1 cellular context compared by ENCODE assay signal in the genomic region with DNA sequence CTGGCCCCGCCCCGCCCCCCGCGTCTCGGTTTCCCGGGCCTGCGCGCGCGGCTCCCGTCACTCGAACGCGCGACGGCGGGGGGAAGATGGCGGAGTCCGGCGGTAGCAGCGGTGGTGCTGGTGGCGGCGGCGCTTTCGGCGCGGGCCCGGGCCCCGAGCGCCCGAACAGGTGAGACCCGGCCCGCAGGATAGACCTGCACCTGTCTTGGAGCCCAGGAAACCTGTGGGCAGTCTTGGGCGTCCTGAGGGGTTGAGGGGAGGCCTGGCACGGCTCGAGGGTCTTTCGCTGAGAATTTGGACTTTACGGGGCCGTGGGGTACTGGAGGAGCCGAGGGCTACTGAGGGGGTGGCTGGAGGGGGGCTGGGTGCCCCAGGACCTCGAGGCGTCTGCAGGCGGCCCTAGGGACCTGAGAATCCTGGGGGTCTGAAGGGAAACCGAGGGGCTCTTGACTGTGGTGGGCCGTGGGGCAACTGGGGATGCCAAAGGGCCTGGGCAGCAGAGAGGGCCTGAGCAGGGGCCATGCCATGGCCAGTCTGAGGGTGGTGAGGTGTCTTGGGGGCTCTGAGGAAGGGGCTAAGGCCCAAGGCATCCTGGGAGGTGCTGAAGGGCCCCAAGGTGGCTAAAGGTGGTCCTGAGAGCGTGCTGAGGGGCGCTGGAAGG.
A peak's percentile ranks its signal among the peaks of the same experiment; 100 is the strongest.
TF ChIP-seq lines count a peak whose summit lies in the region.

Gene KLHL26, plus strand, starts transcription at position 60 of the 661 bp plus-strand sequence. Its CDS starts 27 bp downstream, at position 87.

TF ChIP-seq in HepG2, 621 proteins besides CTCF, POLR2A, EP300 and RAD21 (continued from another document and continues in another):
- TF ChIP-seq BRF2 (CRISPR knock-in tag; IDR thresholded peaks at IDR 0.05) (no peak), ZEB1 (IDR thresholded peaks at IDR 0.05; ENCODE audit: insufficient replicate concordance, low read depth) (no peak), DR1 (CRISPR knock-in tag; IDR thresholded peaks at IDR 0.05) (no peak), NKX3-1 (CRISPR knock-in tag; IDR thresholded peaks at IDR 0.05) (no peak), PITX1 (CRISPR knock-in tag; IDR thresholded peaks at IDR 0.05) (no peak), ZNF563 (CRISPR knock-in tag; IDR thresholded peaks at IDR 0.05) (0 out of 2 replicates have a peak, but pooled peaks have one; percentile 52), SYNCRIP (IDR thresholded peaks at IDR 0.05; ENCODE audit: insufficient read depth, low read depth, low read length) (no peak), TBL1XR1 (IDR thresholded peaks at IDR 0.05; ENCODE audit: borderline replicate concordance, low read length, partially characterized antibody) (no peak), SIN3A (IDR thresholded peaks at IDR 0.05; ENCODE audit: borderline replicate concordance, low read depth, low read length) (no peak), TFDP1 (CRISPR knock-in tag; IDR thresholded peaks at IDR 0.05; ENCODE audit: borderline replicate concordance) (peak; percentile 49; the same call in 1 of the 2 replicates), ZNF746 (CRISPR knock-in tag; IDR thresholded peaks at IDR 0.05) (no peak), FOSL2 (CRISPR knock-in tag; IDR thresholded peaks at IDR 0.05) (no peak), NR1H2 (CRISPR knock-in tag; IDR thresholded peaks at IDR 0.05; ENCODE audit: borderline replicate concordance, low read depth) (no peak), HNRNPLL (IDR thresholded peaks at IDR 0.05; ENCODE audit: low read depth, low read length, poor library complexity, severe bottlenecking) (peak; percentile 6), TFDP2 (CRISPR knock-in tag; IDR thresholded peaks at IDR 0.05) (peak; percentile 49; the same call in 1 of the 2 replicates), SP1 (IDR thresholded peaks at IDR 0.05) (no peak), SP1 (CRISPR knock-in tag; IDR thresholded peaks at IDR 0.05) (peak; percentile 5; the same call in 1 of the 2 replicates), ZFP36 (IDR thresholded peaks at IDR 0.05; ENCODE audit: borderline replicate concordance, low read depth, low read length, partially characterized antibody) (no peak), ZNF773 (CRISPR knock-in tag; IDR thresholded peaks at IDR 0.05; ENCODE audit: borderline replicate concordance) (no peak), ZFX (CRISPR knock-in tag; IDR thresholded peaks at IDR 0.05; ENCODE audit: low read depth) (peak; percentile 73), ZNF572 (CRISPR knock-in tag; IDR thresholded peaks at IDR 0.05) (0 out of 2 replicates have a peak, but pooled peaks have one; percentile 23), ATF6 (CRISPR knock-in tag; conservative IDR thresholded peaks at IDR 0.05) (no peak), ZNF749 (CRISPR knock-in tag; IDR thresholded peaks at IDR 0.05; ENCODE audit: borderline replicate concordance) (0 out of 2 replicates have a peak, but pooled peaks have one; percentile 38), PAX8 (CRISPR knock-in tag; IDR thresholded peaks at IDR 0.05; ENCODE audit: borderline replicate concordance) (no peak), ZFP36L2 (CRISPR knock-in tag; IDR thresholded peaks at IDR 0.05) (no peak), ZBTB39 (CRISPR knock-in tag; IDR thresholded peaks at IDR 0.05) (no peak), RBFOX2 (IDR thresholded peaks at IDR 0.05; ENCODE audit: low read depth, low read length) (peak; percentile 74), REPIN1 (CRISPR knock-in tag; IDR thresholded peaks at IDR 0.05; ENCODE audit: borderline replicate concordance, low read depth) (0 out of 2 replicates have a peak, but pooled peaks have one; percentile 26), HNRNPL (IDR thresholded peaks at IDR 0.05; ENCODE audit: low read depth, low read length) (no peak), IRX3 (CRISPR knock-in tag; IDR thresholded peaks at IDR 0.05; ENCODE audit: borderline replicate concordance, low read depth) (no peak), HDAC1 (CRISPR knock-in tag; IDR thresholded peaks at IDR 0.05) (no peak), SSRP1 (CRISPR knock-in tag; IDR thresholded peaks at IDR 0.05) (no peak), RARG (CRISPR knock-in tag; IDR thresholded peaks at IDR 0.05; ENCODE audit: low read depth) (no peak), PBX2 (CRISPR knock-in tag; IDR thresholded peaks at IDR 0.05) (no peak), FOSL1 (CRISPR knock-in tag; IDR thresholded peaks at IDR 0.05; ENCODE audit: borderline replicate concordance) (no peak), ZC3H13 (CRISPR knock-in tag; IDR thresholded peaks at IDR 0.05) (0 out of 2 replicates have a peak, but pooled peaks have one; percentile 38), ZNF879 (CRISPR knock-in tag; IDR thresholded peaks at IDR 0.05) (no peak), E2F5 (CRISPR knock-in tag; conservative IDR thresholded peaks at IDR 0.05) (no peak), ZNF674 (CRISPR knock-in tag; IDR thresholded peaks at IDR 0.05; ENCODE audit: low read depth) (no peak)
- TF ChIP-seq, protein P1, sequence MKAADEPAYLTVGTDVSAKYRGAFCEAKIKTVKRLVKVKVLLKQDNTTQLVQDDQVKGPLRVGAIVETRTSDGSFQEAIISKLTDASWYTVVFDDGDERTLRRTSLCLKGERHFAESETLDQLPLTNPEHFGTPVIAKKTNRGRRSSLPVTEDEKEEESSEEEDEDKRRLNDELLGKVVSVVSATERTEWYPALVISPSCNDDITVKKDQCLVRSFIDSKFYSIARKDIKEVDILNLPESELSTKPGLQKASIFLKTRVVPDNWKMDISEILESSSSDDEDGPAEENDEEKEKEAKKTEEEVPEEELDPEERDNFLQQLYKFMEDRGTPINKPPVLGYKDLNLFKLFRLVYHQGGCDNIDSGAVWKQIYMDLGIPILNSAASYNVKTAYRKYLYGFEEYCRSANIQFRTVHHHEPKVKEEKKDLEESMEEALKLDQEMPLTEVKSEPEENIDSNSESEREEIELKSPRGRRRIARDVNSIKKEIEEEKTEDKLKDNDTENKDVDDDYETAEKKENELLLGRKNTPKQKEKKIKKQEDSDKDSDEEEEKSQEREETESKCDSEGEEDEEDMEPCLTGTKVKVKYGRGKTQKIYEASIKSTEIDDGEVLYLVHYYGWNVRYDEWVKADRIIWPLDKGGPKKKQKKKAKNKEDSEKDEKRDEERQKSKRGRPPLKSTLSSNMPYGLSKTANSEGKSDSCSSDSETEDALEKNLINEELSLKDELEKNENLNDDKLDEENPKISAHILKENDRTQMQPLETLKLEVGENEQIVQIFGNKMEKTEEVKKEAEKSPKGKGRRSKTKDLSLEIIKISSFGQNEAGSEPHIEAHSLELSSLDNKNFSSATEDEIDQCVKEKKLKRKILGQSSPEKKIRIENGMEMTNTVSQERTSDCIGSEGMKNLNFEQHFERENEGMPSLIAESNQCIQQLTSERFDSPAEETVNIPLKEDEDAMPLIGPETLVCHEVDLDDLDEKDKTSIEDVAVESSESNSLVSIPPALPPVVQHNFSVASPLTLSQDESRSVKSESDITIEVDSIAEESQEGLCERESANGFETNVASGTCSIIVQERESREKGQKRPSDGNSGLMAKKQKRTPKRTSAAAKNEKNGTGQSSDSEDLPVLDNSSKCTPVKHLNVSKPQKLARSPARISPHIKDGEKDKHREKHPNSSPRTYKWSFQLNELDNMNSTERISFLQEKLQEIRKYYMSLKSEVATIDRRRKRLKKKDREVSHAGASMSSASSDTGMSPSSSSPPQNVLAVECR (CRISPR knock-in tag; IDR thresholded peaks at IDR 0.05; ENCODE audit: borderline replicate concordance): peak; percentile 11; the same call in 1 of the 2 replicates
- TF ChIP-seq, protein P2, sequence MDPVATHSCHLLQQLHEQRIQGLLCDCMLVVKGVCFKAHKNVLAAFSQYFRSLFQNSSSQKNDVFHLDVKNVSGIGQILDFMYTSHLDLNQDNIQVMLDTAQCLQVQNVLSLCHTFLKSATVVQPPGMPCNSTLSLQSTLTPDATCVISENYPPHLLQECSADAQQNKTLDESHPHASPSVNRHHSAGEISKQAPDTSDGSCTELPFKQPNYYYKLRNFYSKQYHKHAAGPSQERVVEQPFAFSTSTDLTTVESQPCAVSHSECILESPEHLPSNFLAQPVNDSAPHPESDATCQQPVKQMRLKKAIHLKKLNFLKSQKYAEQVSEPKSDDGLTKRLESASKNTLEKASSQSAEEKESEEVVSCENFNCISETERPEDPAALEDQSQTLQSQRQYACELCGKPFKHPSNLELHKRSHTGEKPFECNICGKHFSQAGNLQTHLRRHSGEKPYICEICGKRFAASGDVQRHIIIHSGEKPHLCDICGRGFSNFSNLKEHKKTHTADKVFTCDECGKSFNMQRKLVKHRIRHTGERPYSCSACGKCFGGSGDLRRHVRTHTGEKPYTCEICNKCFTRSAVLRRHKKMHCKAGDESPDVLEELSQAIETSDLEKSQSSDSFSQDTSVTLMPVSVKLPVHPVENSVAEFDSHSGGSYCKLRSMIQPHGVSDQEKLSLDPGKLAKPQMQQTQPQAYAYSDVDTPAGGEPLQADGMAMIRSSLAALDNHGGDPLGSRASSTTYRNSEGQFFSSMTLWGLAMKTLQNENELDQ (CRISPR knock-in tag; IDR thresholded peaks at IDR 0.05; ENCODE audit: borderline replicate concordance): no peak
